3 cellular contexts compared by ENCODE assay signal in the genomic region with DNA sequence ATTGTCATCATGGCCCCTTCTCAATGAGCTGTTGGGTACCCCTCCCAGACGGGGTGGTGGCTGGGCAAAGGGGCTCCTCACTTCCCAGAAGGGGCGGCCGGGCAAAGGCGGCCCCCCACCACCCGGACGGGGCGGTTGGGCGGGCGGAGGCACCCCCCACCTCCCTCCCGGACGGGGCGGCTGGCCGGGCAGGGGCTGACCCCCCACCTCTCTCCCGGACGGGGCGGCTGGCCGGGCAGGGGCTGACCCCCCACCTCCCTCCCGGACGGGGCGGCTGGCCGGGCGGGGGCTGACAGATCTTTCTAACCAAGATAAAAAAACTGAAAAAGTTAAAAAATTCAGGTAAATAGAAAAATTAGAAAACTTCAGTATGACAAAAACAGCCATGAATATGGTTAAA. TPM values are rescaled to one million over a fixed set of nuclear protein-coding genes. Genes with fewer than 3 reads are reported as not detected.
"Had no signal": no experiment of that assay in that cellular context is flagged by ENCODE, and none has a peak within 500 bp of the region (broad histone marks: within the 10 kb centered on the region; RNA-seq: fewer than 3 reads in every experiment).

No MANE protein-coding gene starts in this region.

RNA-seq across cellular contexts. Expression of gene MEFV, which starts 14.8 kb away (rescaled TPM):
- total RNA-seq: lung microvascular endothelial cell, mammary epithelial cell, mesothelial cell of epicardium had no signal
